ENCODE assay signal across 3 cellular contexts in genomic region chr1:112687785-112688496, GRCh38.
TF ChIP-seq lines count a peak whose summit lies in the region.

No MANE protein-coding gene starts in this region.

TF ChIP-seq in SK-N-SH, 30 proteins besides CTCF, POLR2A, EP300 and RAD21:
- no peak for TF ChIP-seq NFIC (IDR thresholded peaks at IDR 0.05; ENCODE audit: borderline replicate concordance)
- no peak for TF ChIP-seq TCF12 (IDR thresholded peaks at IDR 0.05)
- TF ChIP-seq TAF1 (IDR thresholded peaks at IDR 0.05; ENCODE audit: borderline replicate concordance, low read depth, low read length): no peak
- no peak for TF ChIP-seq POLR2AphosphoS5 (IDR thresholded peaks at IDR 0.05; ENCODE audit: low read depth, low read length)
- no peak for TF ChIP-seq USF2 (IDR thresholded peaks at IDR 0.05; ENCODE audit: borderline replicate concordance, low read depth, low read length)
- no peak for TF ChIP-seq FOXM1 (IDR thresholded peaks at IDR 0.05; ENCODE audit: low read depth)
- no peak for TF ChIP-seq RCOR1 (IDR thresholded peaks at IDR 0.05; ENCODE audit: low read length)
- no peak for TF ChIP-seq SIN3A (IDR thresholded peaks at IDR 0.05; ENCODE audit: borderline replicate concordance, low read depth, low read length)
- TF ChIP-seq RXRA (IDR thresholded peaks at IDR 0.05; ENCODE audit: borderline replicate concordance, low read depth): no peak
- TF ChIP-seq ZBTB33 (IDR thresholded peaks at IDR 0.05; ENCODE audit: borderline replicate concordance, low read depth): no peak
- no peak for TF ChIP-seq JUND (IDR thresholded peaks at IDR 0.05)
- TF ChIP-seq FOSL2 (IDR thresholded peaks at IDR 0.05; ENCODE audit: borderline replicate concordance, low read depth): no peak
- no peak for TF ChIP-seq RFX5 (IDR thresholded peaks at IDR 0.05; ENCODE audit: low read length)
- TF ChIP-seq USF1 (IDR thresholded peaks at IDR 0.05; ENCODE audit: borderline replicate concordance, low read depth): no peak

TF ChIP-seq in SK-N-SH treated with all-trans-retinoic acid at 6 μM for 48 hours, 23 proteins besides CTCF, POLR2A, EP300 and RAD21:
- TF ChIP-seq ISL1 (CRISPR knock-in tag; IDR thresholded peaks at IDR 0.05): no peak

TF ChIP-seq in GM23338, 12 proteins besides CTCF, POLR2A, EP300 and RAD21 (continued from another document):
- TF ChIP-seq JUNB (IDR thresholded peaks at IDR 0.05; ENCODE audit: unreplicated experiment) (no peak), ZNF114 (CRISPR knock-in tag; IDR thresholded peaks at IDR 0.05) (no peak), POLR2AphosphoS5 (IDR thresholded peaks at IDR 0.05; ENCODE audit: low read depth) (no peak), EZH2phosphoT487 (IDR thresholded peaks at IDR 0.05; ENCODE audit: unreplicated experiment) (no peak), REST (IDR thresholded peaks at IDR 0.05; ENCODE audit: unreplicated experiment) (no peak), CREB1 (CRISPR knock-in tag; IDR thresholded peaks at IDR 0.05; ENCODE audit: low read depth) (no peak), NANOG (IDR thresholded peaks at IDR 0.05; ENCODE audit: borderline replicate concordance) (no peak), ZNF462 (CRISPR knock-in tag; IDR thresholded peaks at IDR 0.05) (no peak), EZH2 (IDR thresholded peaks at IDR 0.05; ENCODE audit: low read depth, unreplicated experiment) (no peak), ETS1 (IDR thresholded peaks at IDR 0.05) (no peak), ZNF331 (CRISPR knock-in tag; IDR thresholded peaks at IDR 0.05; ENCODE audit: low read depth) (no peak)
